ENCODE assay signal across 12 cellular contexts in the genomic region with DNA sequence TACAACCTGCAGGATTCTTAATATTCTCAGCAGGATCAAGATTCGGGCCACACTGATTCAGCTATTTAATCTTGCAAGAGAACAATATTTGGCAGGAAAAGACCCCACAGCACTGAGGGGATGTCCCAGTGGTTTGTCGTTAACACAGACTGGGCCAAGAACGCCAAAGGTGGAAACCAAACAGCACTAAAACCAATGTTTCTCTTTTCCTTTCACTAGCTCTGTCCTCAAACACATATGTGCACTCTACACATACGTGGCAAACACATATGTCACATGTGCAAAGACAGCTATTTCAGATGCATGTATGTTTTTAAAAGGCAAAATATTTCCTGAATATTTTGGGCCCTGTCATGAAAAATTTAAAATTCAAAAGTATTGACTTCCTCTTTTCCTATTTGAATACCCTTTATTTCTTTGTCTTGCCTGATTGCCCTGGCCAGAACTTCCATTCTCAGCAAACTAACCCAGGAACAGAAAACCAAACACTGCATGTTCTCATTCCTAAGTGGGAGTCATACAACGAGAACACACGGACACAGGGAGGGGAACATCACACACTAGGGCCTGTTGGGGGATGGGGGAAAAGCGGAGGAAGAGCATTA. TPM values are rescaled to one million over a fixed set of nuclear protein-coding genes. Genes with fewer than 3 reads are reported as not detected.
A peak's percentile ranks its signal among the peaks of the same experiment; 100 is the strongest.
DNase-seq lines count a peak whose midpoint lies in the region; ATAC-seq lines count a peak whose summit lies in the region.
"Had no signal": no experiment of that assay in that cellular context is flagged by ENCODE, and none has a peak within 500 bp of the region (broad histone marks: within the 10 kb centered on the region; RNA-seq: fewer than 3 reads in every experiment).

No MANE protein-coding gene starts in this region.

- H2AK5ac ChIP-seq in neuronal stem cell (ENCODE audit: low read depth, low read length) = no peak overlapping the region

- no peak overlapping the region for H2AFZ ChIP-seq in neuronal stem cell (ENCODE audit: low read length)

- DNase-seq in neuronal stem cell (ENCODE audit: low spot score) (no peak), DMS53 (lab: John Stamatoyannopoulos, UW) (no peak), amniotic stem cell (lab: John Stamatoyannopoulos, UW) (no peak), GM19240 (ENCODE audit: insufficient read length, low spot score) (no peak)
- DNase-seq: activated gamma-delta T cell treated with Interleukin-2 at 50 U/mL for 16 hours; cerebellar nuclear complex; naive thymus-derived CD4-positive, alpha-beta T cell; spleen had no signal

- H3K9ac ChIP-seq in neuronal stem cell (ENCODE audit: low read depth, low read length, poor library complexity) = no peak overlapping the region

- H2BK12ac ChIP-seq in neuronal stem cell (ENCODE audit: low read length) = no peak overlapping the region

- H3K4ac ChIP-seq in neuronal stem cell (ENCODE audit: low read length) = no peak overlapping the region

- peaks cover 0 to 20% of the 10 kb centered on the region in 2 donors for H3K4me1 ChIP-seq in neuronal stem cell (ENCODE audit: control insufficient read depth in 2 of 2, insufficient read depth in 1 of 2, low read depth in 1 of 2, low read length in 2 of 2)
- H3K4me1 ChIP-seq: spleen had no signal

- no peak overlapping the region for H3K14ac ChIP-seq in neuronal stem cell (ENCODE audit: low read length)

- H2BK5ac ChIP-seq in neuronal stem cell (ENCODE audit: low read length) = no peak overlapping the region

- no peak overlapping the region for H3K4me3 ChIP-seq in neuronal stem cell (ENCODE audit: low read length in 2 of 2)

- H3K9me3 ChIP-seq in neuronal stem cell (replicated peaks in 1 of 2; ENCODE audit: control insufficient read depth in 2 of 2, insufficient read depth in 1 of 2, low read depth in 1 of 2, low read length in 2 of 2) = peaks cover 0 to under 1% of the 10 kb centered on the region in 2 donors
- H3K9me3 ChIP-seq: spleen had no signal

- no peak overlapping the region for H2BK15ac ChIP-seq in neuronal stem cell (ENCODE audit: low read length)

- no peak overlapping the region for H3K4me2 ChIP-seq in neuronal stem cell (ENCODE audit: insufficient read depth, low read length, poor library complexity, severe bottlenecking)

- H3K23ac ChIP-seq in neuronal stem cell (ENCODE audit: low read depth, low read length, poor library complexity) = no peak overlapping the region

- no peak overlapping the region for H4K8ac ChIP-seq in neuronal stem cell (ENCODE audit: low read depth, low read length)

- no peak overlapping the region for H4K91ac ChIP-seq in neuronal stem cell (ENCODE audit: low read depth, low read length, poor library complexity)

- peaks cover 0 to 5% of the 10 kb centered on the region in 2 donors for H3K36me3 ChIP-seq in neuronal stem cell (replicated peaks in 1 of 2; ENCODE audit: control insufficient read depth in 2 of 2, insufficient read depth in 2 of 2, low read length in 2 of 2)
- H3K36me3 ChIP-seq: spleen had no signal

- ATAC-seq in GM19035 (IDR thresholded peaks at IDR 0.05; ENCODE audit: unreplicated experiment) = peak; percentile 83
- ATAC-seq in HG02642 (IDR thresholded peaks at IDR 0.05; ENCODE audit: poor library complexity, unreplicated experiment) = peak; percentile 76
- peak; percentile 56 for ATAC-seq in HG03460 (IDR thresholded peaks at IDR 0.05; ENCODE audit: unreplicated experiment)
- ATAC-seq: naive thymus-derived CD4-positive, alpha-beta T cell had no signal

- H3K18ac ChIP-seq in neuronal stem cell (ENCODE audit: low read length) = no peak overlapping the region

- no peaks in the 10 kb centered on the region for H3K27me3 ChIP-seq in neuronal stem cell (ENCODE audit: control insufficient read depth in 3 of 3, insufficient read depth in 3 of 3, low read depth in 1 of 3, low read length in 3 of 3)
- H3K27me3 ChIP-seq: spleen had no signal

- peaks cover 1% of the 10 kb centered on the region for H3K79me1 ChIP-seq in neuronal stem cell (ENCODE audit: low read depth, low read length)

- no peak overlapping the region for H2BK120ac ChIP-seq in neuronal stem cell (ENCODE audit: low read depth, low read length)

- peak overlapping the region; percentile 31 for H3K27ac ChIP-seq in neuronal stem cell (replicated peaks; ENCODE audit: low read length)
- H3K27ac ChIP-seq: RWPE1, spleen had no signal

- WGBS in neuronal stem cell (ENCODE audit: extremely low coverage in 2 of 2, insufficient read length in 2 of 2, insufficient replicate concordance in 1 of 2), 2 donors = no CpG with 5 or more reads among the region's 7 CpGs

RNA-seq across cellular contexts. Expression of gene NEBL, which starts 51.7 kb away (rescaled TPM):
- 24.8 TPM for polyA plus RNA-seq in neuronal stem cell (2013, experiment 1 of 2)
- polyA plus RNA-seq in neuronal stem cell (2013, experiment 2 of 2) = 25.0 TPM
